21 cellular contexts compared by ENCODE assay signal in genomic region chr18:31656754-31657153, GRCh38. TPM values are rescaled to one million over a fixed set of nuclear protein-coding genes. Genes with fewer than 3 reads are reported as not detected.
"Had no signal": no experiment of that assay in that cellular context is flagged by ENCODE, and none has a peak within 500 bp of the region (broad histone marks: within the 10 kb centered on the region; RNA-seq: fewer than 3 reads in every experiment).

No MANE protein-coding gene starts in this region.

- H3K27ac ChIP-seq: hepatocyte, pancreas, right lobe of liver, thyroid gland, vagina had no signal

- H3K4me1 ChIP-seq: pancreas, right lobe of liver, thyroid gland, vagina had no signal

- H3K36me3 ChIP-seq: pancreas, right lobe of liver, thyroid gland, vagina had no signal

- H3K9me3 Mint-ChIP-seq: effector memory CD8-positive, alpha-beta T cell; naive thymus-derived CD8-positive, alpha-beta T cell; stimulated activated naive CD8-positive, alpha-beta T cell treated with anti-CD3 and anti-CD28 coated beads, Interleukin-15, amount 100 ng/mL, for 72 hours had no signal

- H3K4me2 ChIP-seq: hepatocyte had no signal

- H2AFZ ChIP-seq: hepatocyte had no signal

- DNase-seq: cortex of kidney; effector memory CD8-positive, alpha-beta T cell; head of caudate nucleus; kidney; mesenchymal stem cell; naive thymus-derived CD8-positive, alpha-beta T cell; pancreas; right lobe of liver; small intestine; stimulated activated CD4-positive, alpha-beta T cell treated with anti-CD3 and anti-CD28 coated beads, Interleukin-15, amount 100 ng/mL, for 24 hours; stimulated activated CD4-positive, alpha-beta T cell treated with anti-CD3 and anti-CD28 coated beads, Interleukin-2, amount 100 ng/mL, for 48 hours; stimulated activated CD8-positive, alpha-beta memory T cell treated with anti-CD3 and anti-CD28 coated beads, Interleukin-4, amount 100 ng/mL, for 48 hours; stimulated activated naive CD4-positive, alpha-beta T cell; stimulated activated naive CD8-positive, alpha-beta T cell treated with anti-CD3 and anti-CD28 coated beads, Interleukin-15, amount 100 ng/mL, for 72 hours; thyroid gland; trophoblast cell had no signal

- H3K4me3 ChIP-seq: hepatocyte, pancreas, right lobe of liver, thyroid gland, vagina had no signal

- FAIRE-seq: endometrium, kidney, pancreas, small intestine had no signal

- H3K4me3 Mint-ChIP-seq: effector memory CD8-positive, alpha-beta T cell; naive thymus-derived CD8-positive, alpha-beta T cell; stimulated activated naive CD8-positive, alpha-beta T cell treated with anti-CD3 and anti-CD28 coated beads, Interleukin-15, amount 100 ng/mL, for 72 hours had no signal

- ATAC-seq: effector memory CD8-positive, alpha-beta T cell; left lobe of liver; naive thymus-derived CD8-positive, alpha-beta T cell; pancreas; right lobe of liver; stimulated activated naive CD8-positive, alpha-beta T cell treated with anti-CD3 and anti-CD28 coated beads, Interleukin-15, amount 100 ng/mL, for 72 hours had no signal

- H3K9me3 ChIP-seq: pancreas, right lobe of liver, thyroid gland, vagina had no signal

- H3K36me3 Mint-ChIP-seq: naive thymus-derived CD8-positive, alpha-beta T cell had no signal

- H3K27ac Mint-ChIP-seq: effector memory CD8-positive, alpha-beta T cell; naive thymus-derived CD8-positive, alpha-beta T cell; stimulated activated naive CD8-positive, alpha-beta T cell treated with anti-CD3 and anti-CD28 coated beads, Interleukin-15, amount 100 ng/mL, for 72 hours had no signal

RNA-seq across cellular contexts. Expression of gene B4GALT6, which starts 27.6 kb away (rescaled TPM):
- total RNA-seq: myocyte had no signal
